Comparison of ENCODE assay signal across 17 cellular contexts in the genomic region with DNA sequence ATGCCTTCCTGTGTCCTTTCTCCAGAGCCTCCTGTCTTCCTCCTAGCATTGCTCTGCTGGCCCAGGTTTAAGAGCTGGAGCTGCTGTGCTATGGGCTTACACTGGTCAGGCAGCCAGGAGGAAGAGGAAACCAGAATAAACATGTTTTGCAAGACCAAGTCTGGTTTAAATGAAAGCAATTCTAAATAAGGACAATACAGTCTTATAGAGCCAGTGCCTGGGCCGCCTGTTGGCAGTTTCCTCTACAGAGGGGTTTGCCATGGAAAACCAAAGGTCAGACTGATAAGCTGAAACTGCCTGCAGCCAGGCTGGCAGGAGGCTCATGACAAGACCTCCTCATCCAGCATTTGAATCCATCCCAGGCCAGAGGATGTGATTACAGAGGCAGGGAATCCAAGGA.
DNase-seq lines count a peak whose midpoint lies in the region; ATAC-seq and TF ChIP-seq lines count a peak whose summit lies in the region.
"Had no signal": no experiment of that assay in that cellular context is flagged by ENCODE, and none has a peak within 500 bp of the region (broad histone marks: within the 10 kb centered on the region; RNA-seq: fewer than 3 reads in every experiment).

No MANE protein-coding gene starts in this region.

- H3K79me2 ChIP-seq in SK-N-SH (ENCODE audit: insufficient read depth): no peaks in the 10 kb centered on the region

- H3K9me3 Mint-ChIP-seq in activated CD8-positive, alpha-beta memory T cell treated with anti-CD3 and anti-CD28 coated beads, Interleukin-2, amount 10 ng/mL, durations not matched to agents 7 days and 5 days (ENCODE audit: low read depth): peaks cover 4% of the 10 kb centered on the region

- no peaks in the 10 kb centered on the region for H4K20me1 ChIP-seq in SK-N-SH (ENCODE audit: insufficient read depth)
- H4K20me1 ChIP-seq: BLaER1 had no signal

- H3K27me3 Mint-ChIP-seq in activated CD8-positive, alpha-beta memory T cell treated with anti-CD3 and anti-CD28 coated beads, Interleukin-2, amount 10 ng/mL, durations not matched to agents 7 days and 5 days: peaks cover 5% of the 10 kb centered on the region

- peak overlapping the region in 2 of 5 donors; percentile 17 to 32 for H3K27ac ChIP-seq in adrenal gland
- H3K27ac ChIP-seq in prostate gland: peak overlapping the region in 1 of 2 donors; percentile 18
- no peak overlapping the region for H3K27ac ChIP-seq in SK-N-SH (ENCODE audit: low read depth in 2 of 2, low read length in 1 of 2)
- H3K27ac ChIP-seq: BLaER1, epithelial cell of prostate, SJSA1 had no signal

- H3K27me3 ChIP-seq in adrenal gland: no peaks in the 10 kb centered on the region
- no peaks in the 10 kb centered on the region for H3K27me3 ChIP-seq in prostate gland (replicated peaks; ENCODE audit: insufficient read depth)
- no peaks in the 10 kb centered on the region for H3K27me3 ChIP-seq in SK-N-SH (ENCODE audit: insufficient read depth)
- H3K27me3 ChIP-seq: BLaER1, SJSA1 had no signal

- no peak overlapping the region for H3K9ac ChIP-seq in SK-N-SH
- H3K9ac ChIP-seq: BLaER1 had no signal

- POLR2A ChIA-PET in SK-N-SH (lab: Yijun Ruan, JAX): no interaction called here

- no peaks in the 10 kb centered on the region for H3F3A ChIP-seq in SK-N-SH (replicated peaks; ENCODE audit: insufficient read depth)

- no peak for TF ChIP-seq EP300 in SK-N-SH (IDR thresholded peaks at IDR 0.05; ENCODE audit: borderline replicate concordance in 1 of 2, low read depth in 1 of 2, low read length in 1 of 2)

- peaks cover 0 to 7% (median 0%) of the 10 kb centered on the region in 3 donors for H3K9me3 ChIP-seq in adrenal gland (replicated peaks in 1 of 3)
- H3K9me3 ChIP-seq in prostate gland: no peaks in the 10 kb centered on the region
- no peaks in the 10 kb centered on the region for H3K9me3 ChIP-seq in SK-N-SH
- H3K9me3 ChIP-seq: BLaER1, SJSA1 had no signal

- peak in 1 of 6 experiments; percentile 4 for TF ChIP-seq CTCF in adrenal gland (IDR thresholded peaks at IDR 0.05)
- peak in 2 of 4 experiments; percentile 19 to 20 for TF ChIP-seq CTCF in prostate gland (IDR thresholded peaks at IDR 0.05)
- TF ChIP-seq CTCF in SK-N-SH (IDR thresholded peaks at IDR 0.05): no peak

- DNase-seq in EH (ENCODE audit: low read depth) (peak; percentile 32), adrenal gland (peak in 6 of 7 donors; percentile 26 to 63 (median 39)), cardiac septum (ENCODE audit: low spot score) (peak; percentile 78), prostate gland (ENCODE audit: low spot score) (peak; percentile 50), SK-N-SH (no peak), NCI-H2081 treated with DMSO at 0.1 percent for 48 hours (lab: John Stamatoyannopoulos, UW) (no peak)
- no peak for DNase-seq in activated CD8-positive, alpha-beta memory T cell treated with anti-CD3 and anti-CD28 coated beads, Interleukin-2, amount 10 ng/mL, durations not matched to agents 7 days and 5 days
- DNase-seq: activated CD4-positive, alpha-beta T cell treated with anti-CD3 and anti-CD28 coated beads for 1 hour; activated T-cell treated with anti-CD3 and anti-CD28 coated beads, Interleukin-2, amount 50 U/mL, for 72 hours; GDM1; islet precursor cell; NCI-H1092; NCI-H526 had no signal

- CTCF ChIA-PET in SK-N-SH (lab: Yijun Ruan, JAX): interaction anchor here (0.5 kb wide), 1 partner anchor 1524 kb away, joined by 3 read pairs; no protein-coding TSS in a partner anchor
- CTCF ChIA-PET in activated CD8-positive, alpha-beta memory T cell treated with anti-CD3 and anti-CD28 coated beads, Interleukin-2, amount 10 ng/mL, durations not matched to agents 7 days and 5 days (lab: Charles Lee): no interaction called here

- no peak overlapping the region for H3K4me3 Mint-ChIP-seq in activated CD8-positive, alpha-beta memory T cell treated with anti-CD3 and anti-CD28 coated beads, Interleukin-2, amount 10 ng/mL, durations not matched to agents 7 days and 5 days
- H3K4me3 Mint-ChIP-seq: activated T-cell treated with anti-CD3 and anti-CD28 coated beads, Interleukin-2, amount 50 U/mL, for 72 hours had no signal

- no peaks in the 10 kb centered on the region for H3K9me2 ChIP-seq in SK-N-SH

- ATAC-seq in activated CD8-positive, alpha-beta memory T cell treated with anti-CD3 and anti-CD28 coated beads, Interleukin-2, amount 10 ng/mL, durations not matched to agents 7 days and 5 days: no peak
- no peak for ATAC-seq in GM21717 (IDR thresholded peaks at IDR 0.05; ENCODE audit: unreplicated experiment)
- ATAC-seq: activated T-cell treated with anti-CD3 and anti-CD28 coated beads, Interleukin-2, amount 50 U/mL, for 72 hours had no signal

- peaks cover 3% of the 10 kb centered on the region for H3K36me3 Mint-ChIP-seq in activated CD8-positive, alpha-beta memory T cell treated with anti-CD3 and anti-CD28 coated beads, Interleukin-2, amount 10 ng/mL, durations not matched to agents 7 days and 5 days

- H3K36me3 ChIP-seq in adrenal gland (replicated peaks in 1 of 2) (no peaks in the 10 kb centered on the region), prostate gland (no peaks in the 10 kb centered on the region), SK-N-SH (replicated peaks in 1 of 2; ENCODE audit: control insufficient read depth in 1 of 2, insufficient read depth in 2 of 2, low read length in 1 of 2) (no peaks in the 10 kb centered on the region)
- H3K36me3 ChIP-seq: BLaER1, SJSA1 had no signal

- H3K4me1 ChIP-seq in adrenal gland (replicated peaks in 1 of 2) (peaks cover 11 to 14% of the 10 kb centered on the region in 2 donors), prostate gland (replicated peaks) (no peaks in the 10 kb centered on the region), SK-N-SH (ENCODE audit: control insufficient read depth in 1 of 2, insufficient read depth in 2 of 2, low read depth in 1 of 2, low read length in 1 of 2) (no peaks in the 10 kb centered on the region)
- H3K4me1 ChIP-seq: BLaER1, SJSA1 had no signal

- TF ChIP-seq RAD21 in SK-N-SH (IDR thresholded peaks at IDR 0.05; ENCODE audit: low read length): no peak

- H3K4me1 Mint-ChIP-seq in activated CD8-positive, alpha-beta memory T cell treated with anti-CD3 and anti-CD28 coated beads, Interleukin-2, amount 10 ng/mL, durations not matched to agents 7 days and 5 days: no peaks in the 10 kb centered on the region

- no peak overlapping the region for H2AFZ ChIP-seq in SK-N-SH (ENCODE audit: low read depth)

- TF ChIP-seq POLR2A in adrenal gland (IDR thresholded peaks at IDR 0.05) (no peak), prostate gland (IDR thresholded peaks at IDR 0.05) (no peak)

- H3K4me3 ChIP-seq in adrenal gland: no peak overlapping the region
- H3K4me3 ChIP-seq in prostate gland: no peak overlapping the region
- no peak overlapping the region for H3K4me3 ChIP-seq in SK-N-SH (ENCODE audit: low read depth in 2 of 2, low read length in 1 of 2)
- H3K4me3 ChIP-seq: BLaER1, SJSA1 had no signal

- WGBS in adrenal gland, 4 donors: 7 to 32% (median 12%) methylated on average over 1 of the region's 1 CpG
- 0% methylated on average over 1 of the region's 1 CpG for WGBS in prostate gland
- WGBS in SK-N-SH (ENCODE audit: low lambda C conversion rate): 67% methylated on average over 1 of the region's 1 CpG

- intact Hi-C loops in adrenal gland (cut with DNase I): no loop called here
- intact Hi-C loops in cardiac septum (cut with DNase I): no loop called here
- intact Hi-C loops in prostate gland (cut with DNase I): no loop called here

- no peak overlapping the region for H3K4me2 ChIP-seq in SK-N-SH
- H3K4me2 ChIP-seq: BLaER1 had no signal

- H3K27ac Mint-ChIP-seq in activated CD8-positive, alpha-beta memory T cell treated with anti-CD3 and anti-CD28 coated beads, Interleukin-2, amount 10 ng/mL, durations not matched to agents 7 days and 5 days: no peak overlapping the region
- H3K27ac Mint-ChIP-seq: activated T-cell treated with anti-CD3 and anti-CD28 coated beads, Interleukin-2, amount 50 U/mL, for 72 hours had no signal

TF ChIP-seq in SK-N-SH, 30 proteins besides CTCF, POLR2A, EP300 and RAD21 (continues in another document):
- TF ChIP-seq, protein P1, sequence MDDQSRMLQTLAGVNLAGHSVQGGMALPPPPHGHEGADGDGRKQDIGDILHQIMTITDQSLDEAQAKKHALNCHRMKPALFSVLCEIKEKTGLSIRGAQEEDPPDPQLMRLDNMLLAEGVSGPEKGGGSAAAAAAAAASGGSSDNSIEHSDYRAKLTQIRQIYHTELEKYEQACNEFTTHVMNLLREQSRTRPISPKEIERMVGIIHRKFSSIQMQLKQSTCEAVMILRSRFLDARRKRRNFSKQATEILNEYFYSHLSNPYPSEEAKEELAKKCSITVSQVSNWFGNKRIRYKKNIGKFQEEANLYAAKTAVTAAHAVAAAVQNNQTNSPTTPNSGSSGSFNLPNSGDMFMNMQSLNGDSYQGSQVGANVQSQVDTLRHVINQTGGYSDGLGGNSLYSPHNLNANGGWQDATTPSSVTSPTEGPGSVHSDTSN (IDR thresholded peaks at IDR 0.05): no peak
- TF ChIP-seq, protein P2, sequence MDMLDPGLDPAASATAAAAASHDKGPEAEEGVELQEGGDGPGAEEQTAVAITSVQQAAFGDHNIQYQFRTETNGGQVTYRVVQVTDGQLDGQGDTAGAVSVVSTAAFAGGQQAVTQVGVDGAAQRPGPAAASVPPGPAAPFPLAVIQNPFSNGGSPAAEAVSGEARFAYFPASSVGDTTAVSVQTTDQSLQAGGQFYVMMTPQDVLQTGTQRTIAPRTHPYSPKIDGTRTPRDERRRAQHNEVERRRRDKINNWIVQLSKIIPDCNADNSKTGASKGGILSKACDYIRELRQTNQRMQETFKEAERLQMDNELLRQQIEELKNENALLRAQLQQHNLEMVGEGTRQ (IDR thresholded peaks at IDR 0.05; ENCODE audit: borderline replicate concordance, low read depth, low read length): no peak
- TF ChIP-seq TCF12 (IDR thresholded peaks at IDR 0.05): no peak
- no peak for TF ChIP-seq YY1 (IDR thresholded peaks at IDR 0.05; ENCODE audit: low read depth)
- no peak for TF ChIP-seq NRF1 (IDR thresholded peaks at IDR 0.05; ENCODE audit: low read depth, low read length)
- TF ChIP-seq SIN3A (IDR thresholded peaks at IDR 0.05; ENCODE audit: borderline replicate concordance, low read depth, low read length): no peak
- no peak for TF ChIP-seq EZH2phosphoT487 (IDR thresholded peaks at IDR 0.05; ENCODE audit: borderline replicate concordance, low read depth)
- no peak for TF ChIP-seq MXI1 (IDR thresholded peaks at IDR 0.05; ENCODE audit: low read depth, low read length)

Comparison
In these comparisons a context has a peak if more than half of its experiments do, and no peak if none do; other contexts are left out.
1. DNase-seq: peak in EH (single experiment), adrenal gland (6 of 7), cardiac septum (single experiment) and prostate gland (single experiment); none in SK-N-SH (single experiment), NCI-H2081 treated with DMSO at 0.1 percent for 48 hours (single experiment) and activated CD8-positive, alpha-beta memory T cell treated with anti-CD3 and anti-CD28 coated beads, Interleukin-2, amount 10 ng/mL, durations not matched to agents 7 days and 5 days (single experiment).